21 cellular contexts compared by ENCODE assay signal in genomic region chr6:84500726-84501125, GRCh38.
"Had no signal": no experiment of that assay in that cellular context is flagged by ENCODE, and none has a peak within 500 bp of the region (broad histone marks: within the 10 kb centered on the region; RNA-seq: fewer than 3 reads in every experiment).

No MANE protein-coding gene starts in this region.

- H3K36me3 ChIP-seq: left ventricle myocardium inferior, ovary, right atrium auricular region, right lobe of liver, stomach, thyroid gland, transverse colon, upper lobe of left lung, vagina had no signal

- H3K4me1 ChIP-seq: left ventricle myocardium inferior, right atrium auricular region, right lobe of liver, stomach, testis, thyroid gland, transverse colon, upper lobe of left lung, vagina had no signal

- H3K27me3 ChIP-seq: ovary, right atrium auricular region, right lobe of liver, stomach, testis, thyroid gland, transverse colon, upper lobe of left lung, vagina had no signal

- H3K27ac ChIP-seq: left ventricle myocardium inferior, ovary, right atrium auricular region, right lobe of liver, stomach, testis, thyroid gland, transverse colon, upper lobe of left lung, vagina had no signal

- DNase-seq: islet precursor cell; left ventricle myocardium inferior; naive B cell; natural killer cell; nephron progenitor cell; ovary; right lobe of liver; stimulated activated CD4-positive, alpha-beta T cell treated with anti-CD3 and anti-CD28 coated beads, Interleukin-1b, Interleukin-23, amount 100 ng/mL, for 48 hours; stimulated activated CD4-positive, alpha-beta T cell treated with anti-CD3 and anti-CD28 coated beads, Interleukin-2, amount 100 ng/mL, for 48 hours; stimulated activated CD4-positive, alpha-beta T cell treated with anti-CD3 and anti-CD28 coated beads, Interleukin-4, amount 100 ng/mL, for 4 hours; stimulated activated naive B cell treated with anti-CD40 and anti-IgM and Interleukin-4, amounts not matched to agents 10 μg/mL and 1 μg/mL and 100 μg/mL, for 72 hours; stimulated activated naive CD8-positive, alpha-beta T cell treated with anti-CD3 and anti-CD28 coated beads, Interleukin-15, Interleukin-2, amounts not matched to agents 100 U/mL and 50 U/mL, for 24 hours; stomach; testis; thyroid gland; transverse colon; upper lobe of left lung had no signal

- H3K4me3 ChIP-seq: left ventricle myocardium inferior, lung, ovary, right atrium auricular region, right lobe of liver, smooth muscle cell, stomach, testis, thyroid gland, transverse colon, upper lobe of left lung, vagina had no signal

- H3K9me3 ChIP-seq: ovary, right atrium auricular region, right lobe of liver, testis, thyroid gland, transverse colon, vagina had no signal
